In the genomic region with DNA sequence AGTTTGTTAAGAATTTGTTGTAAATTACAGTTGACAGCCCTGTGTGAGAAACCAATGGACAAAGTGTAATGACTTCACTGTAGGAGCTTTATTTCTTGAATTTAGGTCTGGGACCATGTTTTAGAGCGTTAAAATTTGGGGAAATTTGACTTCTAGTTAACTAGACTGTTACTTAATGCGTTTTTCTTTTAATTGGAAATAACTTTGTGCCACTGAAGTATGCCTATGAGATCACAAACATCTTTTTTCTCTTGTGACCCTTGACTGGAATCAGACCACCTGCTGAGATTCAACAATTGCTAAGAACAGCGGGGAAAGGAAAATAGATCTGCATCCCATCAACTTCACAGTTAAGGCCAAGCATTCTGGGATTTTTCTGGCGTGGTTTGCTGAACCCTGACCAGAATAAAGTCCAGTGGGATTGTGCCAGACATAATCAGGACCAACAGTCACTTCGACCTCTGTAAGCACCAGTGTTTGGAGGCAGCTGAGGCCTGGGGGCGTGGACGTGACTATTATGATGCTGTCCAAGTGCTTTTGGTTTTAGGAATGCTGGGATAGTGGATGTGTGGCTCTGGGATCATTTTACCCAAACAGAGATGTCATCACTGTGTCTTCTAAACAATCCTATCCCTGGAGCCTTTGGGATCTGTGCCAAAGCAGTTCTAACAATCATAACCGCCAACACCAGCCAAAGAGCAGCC, we compare ENCODE assay signal across 1 cellular context.
TF ChIP-seq lines count a peak whose summit lies in the region.

No MANE protein-coding gene starts in this region.

TF ChIP-seq in IMR-90, 13 proteins besides CTCF, POLR2A, EP300 and RAD21 (continued from another document):
- TF ChIP-seq, protein P1, sequence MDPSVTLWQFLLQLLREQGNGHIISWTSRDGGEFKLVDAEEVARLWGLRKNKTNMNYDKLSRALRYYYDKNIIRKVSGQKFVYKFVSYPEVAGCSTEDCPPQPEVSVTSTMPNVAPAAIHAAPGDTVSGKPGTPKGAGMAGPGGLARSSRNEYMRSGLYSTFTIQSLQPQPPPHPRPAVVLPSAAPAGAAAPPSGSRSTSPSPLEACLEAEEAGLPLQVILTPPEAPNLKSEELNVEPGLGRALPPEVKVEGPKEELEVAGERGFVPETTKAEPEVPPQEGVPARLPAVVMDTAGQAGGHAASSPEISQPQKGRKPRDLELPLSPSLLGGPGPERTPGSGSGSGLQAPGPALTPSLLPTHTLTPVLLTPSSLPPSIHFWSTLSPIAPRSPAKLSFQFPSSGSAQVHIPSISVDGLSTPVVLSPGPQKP (IDR thresholded peaks at IDR 0.05; ENCODE audit: borderline replicate concordance, low read depth, low read length): no peak
- no peak for TF ChIP-seq SMC3 (IDR thresholded peaks at IDR 0.05; ENCODE audit: low read depth, low read length)
- no peak for TF ChIP-seq MXI1 (IDR thresholded peaks at IDR 0.05; ENCODE audit: borderline replicate concordance, low read depth, low read length)
- no peak for TF ChIP-seq NFE2L2 (IDR thresholded peaks at IDR 0.05; ENCODE audit: low read depth, low read length)
